Comparison of ENCODE assay signal across 9 cellular contexts in the genomic region with DNA sequence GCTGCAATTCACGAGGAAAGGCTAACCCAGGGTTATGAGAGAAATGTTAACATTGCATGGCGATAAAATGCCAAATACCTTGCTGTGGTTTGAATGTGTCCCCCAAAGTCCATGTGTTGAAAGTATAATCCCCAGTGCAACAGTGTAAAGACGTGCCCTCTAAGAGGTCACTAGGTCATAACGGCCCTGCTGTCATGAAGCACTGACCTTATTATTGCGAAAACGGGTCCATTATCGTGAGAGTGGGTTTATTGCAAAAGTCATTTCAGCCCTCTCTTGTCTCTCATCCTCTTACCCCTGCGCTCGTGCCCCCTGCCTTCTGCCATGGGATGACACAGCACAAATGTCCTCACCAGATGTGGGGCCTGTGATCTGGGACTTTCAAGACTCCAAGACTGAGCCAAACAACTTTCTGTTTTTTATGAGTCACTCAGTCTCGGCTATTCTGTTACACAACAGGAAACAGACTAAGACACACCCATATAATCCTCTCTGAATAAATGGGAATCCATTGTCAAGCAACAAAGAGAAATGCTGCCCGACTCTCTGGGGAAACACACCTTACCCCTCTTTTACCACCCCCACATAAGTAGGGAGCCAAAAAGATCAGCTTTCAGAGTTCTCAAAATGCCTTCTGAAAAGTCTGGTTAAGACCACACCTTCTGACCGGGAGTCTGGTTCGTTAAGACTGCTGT.
A peak's percentile ranks its signal among the peaks of the same experiment; 100 is the strongest.
DNase-seq lines count a peak whose midpoint lies in the region; ATAC-seq, FAIRE-seq and TF ChIP-seq lines count a peak whose summit lies in the region.
"Had no signal": no experiment of that assay in that cellular context is flagged by ENCODE, and none has a peak within 500 bp of the region (broad histone marks: within the 10 kb centered on the region; RNA-seq: fewer than 3 reads in every experiment).

No MANE protein-coding gene starts in this region.

- H3K9me2 ChIP-seq in SK-N-SH (no peaks in the 10 kb centered on the region), Karpas-422 (replicated peaks; ENCODE audit: insufficient read depth, low read length) (no peaks in the 10 kb centered on the region)

- no peaks in the 10 kb centered on the region for H3K9me1 ChIP-seq in keratinocyte (ENCODE audit: control insufficient read depth, extremely low read depth, insufficient read depth, low read length)

- H3K79me2 ChIP-seq in SK-N-SH (ENCODE audit: insufficient read depth), result no peaks in the 10 kb centered on the region
- H3K79me2 ChIP-seq in keratinocyte (ENCODE audit: control insufficient read depth, insufficient read depth, low read length), result no peaks in the 10 kb centered on the region
- H3K79me2 ChIP-seq in Karpas-422 (ENCODE audit: low read length), result no peaks in the 10 kb centered on the region

- H2AFZ ChIP-seq in SK-N-SH (ENCODE audit: low read depth), result peak overlapping the region; percentile 78; the same call in 1 of the 2 replicates
- H2AFZ ChIP-seq in keratinocyte (ENCODE audit: control insufficient read depth, low read length), result peak overlapping the region; percentile 81
- H2AFZ ChIP-seq in Karpas-422 (ENCODE audit: low read length), result no peak overlapping the region

- H3K9ac ChIP-seq in SK-N-SH (no peak overlapping the region), keratinocyte (ENCODE audit: control insufficient read depth, extremely low read depth, insufficient read depth, low read length) (peak overlapping the region; percentile 48), Karpas-422 (ENCODE audit: low read length) (no peak overlapping the region)

- H3F3A ChIP-seq in SK-N-SH (replicated peaks; ENCODE audit: insufficient read depth), result no peaks in the 10 kb centered on the region

- H3K4me2 ChIP-seq in SK-N-SH (no peak overlapping the region), keratinocyte (ENCODE audit: control insufficient read depth, extremely low read depth, insufficient read depth, low read depth, low read length) (peak overlapping the region; percentile 70), Karpas-422 (ENCODE audit: low read depth, low read length, poor library complexity, severe bottlenecking) (no peak overlapping the region)

- H3K36me3 ChIP-seq in SK-N-SH (replicated peaks in 1 of 2; ENCODE audit: control insufficient read depth in 1 of 2, insufficient read depth in 2 of 2, low read length in 1 of 2) (no peaks in the 10 kb centered on the region), keratinocyte (ENCODE audit: control insufficient read depth in 2 of 2, extremely low read depth in 1 of 2, insufficient read depth in 2 of 2, low read length in 2 of 2) (no peaks in the 10 kb centered on the region), Karpas-422 (ENCODE audit: insufficient read depth, low read length) (no peaks in the 10 kb centered on the region)

- POLR2A ChIA-PET in SK-N-SH (lab: Yijun Ruan, JAX), result no interaction called here

- TF ChIP-seq EP300 in SK-N-SH (IDR thresholded peaks at IDR 0.05; ENCODE audit: borderline replicate concordance in 1 of 2, low read depth in 1 of 2, low read length in 1 of 2), result no peak

- dilution Hi-C loops in keratinocyte (cut with MboI; ENCODE audit: extremely low pct_ligation_motif_present, low sequenced_read_pairs), result no loop called here

- H3K4me1 ChIP-seq in SK-N-SH (ENCODE audit: control insufficient read depth in 1 of 2, insufficient read depth in 2 of 2, low read depth in 1 of 2, low read length in 1 of 2), result no peaks in the 10 kb centered on the region; a peak in 2 of 4 replicates
- H3K4me1 ChIP-seq in keratinocyte (ENCODE audit: control insufficient read depth, extremely low read depth, insufficient read depth, low read length), result peaks cover 23% of the 10 kb centered on the region
- H3K4me1 ChIP-seq in Karpas-422 (ENCODE audit: low read length), result no peaks in the 10 kb centered on the region

- H4K20me1 ChIP-seq in SK-N-SH (ENCODE audit: insufficient read depth) (no peaks in the 10 kb centered on the region), keratinocyte (ENCODE audit: control insufficient read depth, extremely low read depth, insufficient read depth, low read length) (no peaks in the 10 kb centered on the region), Karpas-422 (ENCODE audit: insufficient read depth, low read depth, low read length) (no peaks in the 10 kb centered on the region)

- FAIRE-seq in keratinocyte (lab: Jason Lieb, UNC), result peak; percentile 36
- FAIRE-seq: colon had no signal

- DNase-seq in 8988T (peak; percentile 28), SK-N-SH (no peak), amniotic stem cell (lab: John Stamatoyannopoulos, UW) (peak; percentile 9), keratinocyte (ENCODE audit: low read depth, low spot score) (peak; percentile 35), Karpas-422 (no peak), KG1 (lab: John Stamatoyannopoulos, UW) (no peak)
- peak; percentile 62 for DNase-seq in stimulated activated CD8-positive, alpha-beta memory T cell treated with anti-CD3 and anti-CD28 coated beads, Interleukin-4, amount 100 ng/mL, for 48 hours

- H3K4me3 ChIP-seq in SK-N-SH (ENCODE audit: low read depth in 2 of 2, low read length in 1 of 2), result no peak overlapping the region
- H3K4me3 ChIP-seq in keratinocyte (ENCODE audit: control insufficient read depth in 2 of 3, extremely low read depth in 1 of 3, insufficient read depth in 2 of 3, low read depth in 1 of 3, low read length in 3 of 3), result no peak overlapping the region
- H3K4me3 ChIP-seq in Karpas-422 (ENCODE audit: low read length), result no peak overlapping the region

- ATAC-seq in HG02798 (IDR thresholded peaks at IDR 0.05; ENCODE audit: poor library complexity, unreplicated experiment), result peak; percentile 35

- H3K9me3 ChIP-seq in SK-N-SH (no peaks in the 10 kb centered on the region), keratinocyte (ENCODE audit: control insufficient read depth, low read depth, low read length) (no peaks in the 10 kb centered on the region), Karpas-422 (ENCODE audit: low read length) (no peaks in the 10 kb centered on the region)

- CTCF ChIA-PET in SK-N-SH (lab: Yijun Ruan, JAX), result interaction anchor here (1.2 kb wide), 1 partner anchor 442 kb away, joined by 7 read pairs; no protein-coding TSS in a partner anchor

- WGBS in SK-N-SH (ENCODE audit: low lambda C conversion rate), result 49% methylated on average over 13 of the region's 13 CpGs

- TF ChIP-seq RAD21 in SK-N-SH (IDR thresholded peaks at IDR 0.05; ENCODE audit: low read length), result no peak

- no peak for TF ChIP-seq CTCF in SK-N-SH (IDR thresholded peaks at IDR 0.05)
- TF ChIP-seq CTCF in keratinocyte (optimal IDR thresholded peaks at IDR 0.05 in 1 of 3, IDR thresholded peaks at IDR 0.05 in 1 of 3, conservative IDR thresholded peaks at IDR 0.05 in 1 of 3; ENCODE audit: extremely low read depth in 1 of 3, insufficient read depth in 2 of 3, low read length in 3 of 3), result peak in 1 of 3 experiments; percentile 10

- H3K27me3 ChIP-seq in SK-N-SH (ENCODE audit: insufficient read depth) (no peaks in the 10 kb centered on the region), keratinocyte (ENCODE audit: control insufficient read depth, extremely low read depth, insufficient read depth, low read length) (no peaks in the 10 kb centered on the region), Karpas-422 (ENCODE audit: low read length) (no peaks in the 10 kb centered on the region)

- H3K27ac ChIP-seq in SK-N-SH (ENCODE audit: low read depth in 2 of 2, low read length in 1 of 2) (no peak overlapping the region), keratinocyte (ENCODE audit: control insufficient read depth, insufficient read depth, low read length) (peak overlapping the region; percentile 93), Karpas-422 (ENCODE audit: low read length) (no peak overlapping the region)

TF ChIP-seq in SK-N-SH, 30 proteins besides CTCF, POLR2A, EP300 and RAD21:
- TF ChIP-seq RFX5 (IDR thresholded peaks at IDR 0.05; ENCODE audit: low read length) (no peak), GABPA (IDR thresholded peaks at IDR 0.05; ENCODE audit: low read depth) (no peak), RCOR1 (IDR thresholded peaks at IDR 0.05; ENCODE audit: low read length) (no peak)

Comparison
In these comparisons a context has a peak if more than half of its experiments do, and no peak if none do; other contexts are left out.
1. DNase-seq: peak in 8988T (single experiment), amniotic stem cell (single experiment), keratinocyte (single experiment) and stimulated activated CD8-positive, alpha-beta memory T cell treated with anti-CD3 and anti-CD28 coated beads, Interleukin-4, amount 100 ng/mL, for 48 hours (single experiment); none in SK-N-SH (single experiment), Karpas-422 (single experiment) and KG1 (single experiment).